Comparison of ENCODE assay signal across 15 cellular contexts in the genomic region with DNA sequence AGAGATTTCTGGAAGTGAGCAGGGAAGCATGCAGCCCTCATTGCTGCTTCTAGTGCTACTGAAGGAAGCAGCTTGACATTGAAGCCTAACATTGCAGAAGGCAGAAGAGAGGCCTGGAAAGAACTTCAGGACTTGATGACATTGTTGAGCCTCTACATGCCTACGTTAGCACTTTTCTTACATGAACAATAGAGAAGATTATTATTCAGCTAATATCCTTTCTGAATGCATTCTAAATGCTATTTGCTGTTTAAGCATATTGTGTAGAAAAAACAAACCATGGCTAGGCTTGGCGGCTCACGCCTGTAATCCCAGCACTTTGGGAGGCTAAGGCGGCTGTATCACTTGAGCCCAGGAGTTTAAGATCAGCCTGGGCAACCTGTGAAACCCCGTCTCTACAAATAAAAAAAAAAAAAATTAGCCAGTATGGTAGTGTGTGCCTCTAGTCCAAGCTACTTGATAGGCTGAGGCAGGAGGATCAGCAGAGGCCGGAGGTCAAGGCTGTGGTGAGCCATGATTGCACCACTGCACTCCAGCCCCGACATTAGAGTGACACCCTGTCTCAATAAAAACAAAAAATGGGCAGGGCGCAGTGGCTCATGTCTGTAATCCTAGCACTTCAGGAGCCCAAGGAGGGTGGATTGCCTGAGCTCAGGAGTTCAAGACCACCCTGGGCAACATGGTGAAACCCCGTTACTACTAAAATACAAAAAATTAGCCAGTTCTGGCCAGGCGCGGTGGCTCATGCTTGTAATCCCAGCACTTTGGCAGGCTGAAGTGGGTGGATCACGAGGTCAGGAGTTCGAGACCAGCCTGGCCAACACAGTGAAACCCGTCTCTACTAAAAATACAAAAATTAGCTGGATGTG. TPM values are rescaled to one million over a fixed set of nuclear protein-coding genes. Genes with fewer than 3 reads are reported as not detected.
DNase-seq lines count a peak whose midpoint lies in the region; ATAC-seq and TF ChIP-seq lines count a peak whose summit lies in the region.
"Had no signal": no experiment of that assay in that cellular context is flagged by ENCODE, and none has a peak within 500 bp of the region (broad histone marks: within the 10 kb centered on the region; RNA-seq: fewer than 3 reads in every experiment).

No MANE protein-coding gene starts in this region.

- no peak overlapping the region for H3K27ac ChIP-seq in upper lobe of right lung
- H3K27ac ChIP-seq: thyroid gland had no signal

- intact Hi-C loops in upper lobe of right lung (cut with DNase I): no loop called here

- no peak for TF ChIP-seq CTCF in upper lobe of right lung (IDR thresholded peaks at IDR 0.05)

- peaks cover 4% of the 10 kb centered on the region for H3K4me1 ChIP-seq in upper lobe of right lung

- peaks cover 5% of the 10 kb centered on the region for H3K36me3 Mint-ChIP-seq in T-helper 1 cell treated with Interleukin-12 subunit alpha and Interleukin-12 subunit beta and Interleukin-4 antibody, amounts not matched to agents 30 μg/mL and 1 μg/mL, for 36 hours (ENCODE audit: low read depth)
- H3K36me3 Mint-ChIP-seq: CD4-positive, alpha-beta memory T cell had no signal

- H3K27ac Mint-ChIP-seq in T-helper 1 cell treated with Interleukin-12 subunit alpha and Interleukin-12 subunit beta and Interleukin-4 antibody, amounts not matched to agents 30 μg/mL and 1 μg/mL, for 36 hours: no peak overlapping the region
- H3K27ac Mint-ChIP-seq: activated CD4-positive, alpha-beta memory T cell treated with anti-CD3 and anti-CD28 coated beads, Interleukin-2, amount 10 ng/mL, durations not matched to agents 7 days and 5 days had no signal

- DNase-seq in T-helper 1 cell: no peak
- DNase-seq in amniotic epithelial cell (ENCODE audit: low read depth): peak; percentile 59
- no peak for DNase-seq in upper lobe of right lung
- no peak for DNase-seq in 8988T
- no peak for DNase-seq in NCI-H345 (lab: John Stamatoyannopoulos, UW)
- DNase-seq: ACHN; activated CD4-positive, alpha-beta memory T cell treated with anti-CD3 and anti-CD28 coated beads, Interleukin-2, amount 10 ng/mL, durations not matched to agents 7 days and 5 days; CD4-positive, alpha-beta memory T cell; NCI-H2029; NCI-H524; PC-3; SK-N-SH; stimulated activated CD4-positive, alpha-beta T cell treated with anti-CD3 and anti-CD28 coated beads, Interleukin-4, amount 100 ng/mL, for 4 hours; thyroid gland had no signal

- no peaks in the 10 kb centered on the region for H3K36me3 ChIP-seq in upper lobe of right lung
- H3K36me3 ChIP-seq: thyroid gland had no signal

- H3K4me3 ChIP-seq in upper lobe of right lung: no peak overlapping the region
- H3K4me3 ChIP-seq: thyroid gland had no signal

- ATAC-seq in upper lobe of right lung: peak; percentile 45
- ATAC-seq: PC-3 had no signal

- H3K27me3 ChIP-seq in upper lobe of right lung: no peaks in the 10 kb centered on the region
- H3K27me3 ChIP-seq: thyroid gland had no signal

- H3K9me3 ChIP-seq in upper lobe of right lung: no peaks in the 10 kb centered on the region
- H3K9me3 ChIP-seq: SK-N-SH, thyroid gland had no signal

- H3K9me3 Mint-ChIP-seq in T-helper 1 cell treated with Interleukin-12 subunit alpha and Interleukin-12 subunit beta and Interleukin-4 antibody, amounts not matched to agents 30 μg/mL and 1 μg/mL, for 36 hours: no peaks in the 10 kb centered on the region
- H3K9me3 Mint-ChIP-seq: activated CD4-positive, alpha-beta memory T cell treated with anti-CD3 and anti-CD28 coated beads, Interleukin-2, amount 10 ng/mL, durations not matched to agents 7 days and 5 days had no signal

- no peaks in the 10 kb centered on the region for H3K27me3 Mint-ChIP-seq in T-helper 1 cell treated with Interleukin-12 subunit alpha and Interleukin-12 subunit beta and Interleukin-4 antibody, amounts not matched to agents 30 μg/mL and 1 μg/mL, for 36 hours (ENCODE audit: low read depth)
- H3K27me3 Mint-ChIP-seq: activated CD4-positive, alpha-beta memory T cell treated with anti-CD3 and anti-CD28 coated beads, Interleukin-2, amount 10 ng/mL, durations not matched to agents 7 days and 5 days; CD4-positive, alpha-beta memory T cell had no signal

- peak overlapping the region; percentile 14 for H3K4me3 Mint-ChIP-seq in T-helper 1 cell treated with Interleukin-12 subunit alpha and Interleukin-12 subunit beta and Interleukin-4 antibody, amounts not matched to agents 30 μg/mL and 1 μg/mL, for 36 hours

- peaks cover 20% of the 10 kb centered on the region for H3K4me1 Mint-ChIP-seq in T-helper 1 cell treated with Interleukin-12 subunit alpha and Interleukin-12 subunit beta and Interleukin-4 antibody, amounts not matched to agents 30 μg/mL and 1 μg/mL, for 36 hours (ENCODE audit: low read depth)

RNA-seq across cellular contexts. Expression of a gene that starts 2.2 kb away (rescaled TPM):
- total RNA-seq in upper lobe of right lung: 1.4 TPM

RNA-seq across cellular contexts. Expression of a gene that starts 22.6 kb away (rescaled TPM):
- total RNA-seq in upper lobe of right lung: 7.8 TPM

RNA-seq across cellular contexts. Expression of a gene that starts 35.3 kb away (rescaled TPM):
- total RNA-seq in upper lobe of right lung: 57.1 TPM

RNA-seq across cellular contexts. Expression of a gene that starts 36.4 kb away (rescaled TPM):
- total RNA-seq in upper lobe of right lung: 9.3 TPM

RNA-seq across cellular contexts. Expression of a gene that starts 36.5 kb away (rescaled TPM):
- 28.3 TPM for total RNA-seq in upper lobe of right lung
